ENCODE assay signal across 23 cellular contexts in genomic region chr15:70151008-70151407, GRCh38.
"Had no signal": no experiment of that assay in that cellular context is flagged by ENCODE, and none has a peak within 500 bp of the region (broad histone marks: within the 10 kb centered on the region; RNA-seq: fewer than 3 reads in every experiment).

No MANE protein-coding gene starts in this region.

- ATAC-seq: activated CD8-positive, alpha-beta T cell treated with anti-CD3 and anti-CD28 coated beads for 36 hours; activated naive CD8-positive, alpha-beta T cell treated with anti-CD3 and anti-CD28 coated beads, Interleukin-2, amount 50 U/mL, for 24 hours; esophagus mucosa; left cardiac atrium; left ventricle myocardium superior had no signal

- H3K4me3 ChIP-seq: right atrium auricular region, suprapubic skin, tibial artery had no signal

- H3K27ac ChIP-seq: right atrium auricular region, suprapubic skin, tibial artery had no signal

- DNase-seq: activated B cell treated with CpG ODN at 0.5 μM for 24 hours; activated CD4-positive, alpha-beta T cell treated with anti-CD3 and anti-CD28 coated beads, Interleukin-2, amount 50 U/mL, for 1 hour; activated CD8-positive, alpha-beta T cell treated with anti-CD3 and anti-CD28 coated beads for 36 hours; activated naive CD8-positive, alpha-beta T cell treated with anti-CD3 and anti-CD28 coated beads, Interleukin-2, amount 50 U/mL, for 24 hours; activated T-cell treated with anti-CD3 and anti-CD28 coated beads, Interleukin-2, amount 50 U/mL, for 48 hours; amygdala; endodermal cell; foreskin fibroblast; head of caudate nucleus; hippocampal formation; left cardiac atrium; left ventricle myocardium superior; naive B cell; nucleus accumbens; stimulated activated CD4-positive, alpha-beta T cell treated with anti-CD3 and anti-CD28 coated beads, Interleukin-15, amount 100 ng/mL, for 24 hours; stimulated activated naive CD4-positive, alpha-beta T cell; T-helper 9 cell; tibial artery had no signal

- H3K9me3 ChIP-seq: right atrium auricular region, suprapubic skin, tibial artery had no signal

- H3K4me1 ChIP-seq: suprapubic skin had no signal

- H3K36me3 ChIP-seq: right atrium auricular region, suprapubic skin, tibial artery had no signal

- H3K27me3 ChIP-seq: right atrium auricular region, suprapubic skin, tibial artery had no signal

- FAIRE-seq: bronchial epithelial cell, keratinocyte had no signal
